ENCODE assay signal across 21 cellular contexts in the genomic region with DNA sequence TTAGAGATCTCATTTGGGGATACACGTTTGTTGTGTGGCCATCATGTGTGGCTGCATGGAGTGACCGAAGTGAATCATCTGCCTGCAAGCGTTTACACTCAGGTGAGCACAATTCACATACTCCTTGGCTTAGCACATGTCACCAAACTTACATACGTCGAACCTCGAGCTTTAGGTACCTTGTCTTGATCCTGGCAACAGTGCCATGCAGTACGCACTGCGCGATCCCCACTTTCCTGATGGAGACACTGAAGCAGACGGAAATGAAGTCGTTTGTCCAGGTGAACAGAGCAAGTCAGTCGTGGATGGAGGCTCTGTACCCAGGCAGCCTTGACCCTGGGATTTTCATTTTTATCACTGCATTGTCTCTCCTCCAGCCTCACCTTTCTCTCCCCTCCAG. TPM values are rescaled to one million over a fixed set of nuclear protein-coding genes. Genes with fewer than 3 reads are reported as not detected.
DNase-seq lines count a peak whose midpoint lies in the region; FAIRE-seq and TF ChIP-seq lines count a peak whose summit lies in the region.
"Had no signal": no experiment of that assay in that cellular context is flagged by ENCODE, and none has a peak within 500 bp of the region (broad histone marks: within the 10 kb centered on the region; RNA-seq: fewer than 3 reads in every experiment).

No MANE protein-coding gene starts in this region.

- 82 to 91% (median 89%) methylated on average over 12 of the region's 12 CpGs for WGBS in stomach, 5 donors

- H3K36me3 ChIP-seq in right atrium auricular region (no peaks in the 10 kb centered on the region), muscle layer of duodenum (ENCODE audit: control insufficient read depth in 1 of 2, insufficient read depth in 2 of 2, low read length in 2 of 2) (no peaks in the 10 kb centered on the region), stomach (no peaks in the 10 kb centered on the region), H7 (replicated peaks; ENCODE audit: control insufficient read depth, insufficient read depth, low read length) (no peaks in the 10 kb centered on the region), ascending aorta (no peaks in the 10 kb centered on the region)
- H3K36me3 ChIP-seq: MG63 had no signal

- TF ChIP-seq POLR2A in stomach (IDR thresholded peaks at IDR 0.05) (no peak), GM12892 (IDR thresholded peaks at IDR 0.05; ENCODE audit: low read depth, low read length) (no peak)

- H3K4me3 ChIP-seq in right atrium auricular region (no peak overlapping the region), muscle layer of duodenum (ENCODE audit: low read depth in 1 of 2, low read length in 2 of 2) (no peak overlapping the region), stomach (no peak overlapping the region), H7 (ENCODE audit: insufficient read depth, low read depth, low read length) (no peak overlapping the region), ascending aorta (no peak overlapping the region)
- H3K4me3 ChIP-seq: MG63, SJCRH30 had no signal

- DNase-seq in cardiac septum (ENCODE audit: low spot score) (peak; percentile 15), right atrium auricular region (ENCODE audit: low spot score) (no peak), stomach (peak; percentile 21), H7 (no peak), GM12892 (ENCODE audit: insufficient read length) (no peak), ascending aorta (ENCODE audit: low spot score in 2 of 2) (no peak)
- DNase-seq: 8988T, Calu3, DMS153, DND-41, KG1, MG63, NCI-H1105 treated with DMSO at 0.1 percent for 48 hours, NCI-H146, NCI-H1930, NCI-H2107, NCI-H524, NCI-H748 treated with DMSO at 0.1 percent for 48 hours, SJCRH30 had no signal

- intact Hi-C loops in cardiac septum (cut with DNase I) (no loop called here), stomach (cut with DNase I; ENCODE audit: low total_unique reads) (no loop called here), ascending aorta (cut with DNase I) (no loop called here)

- no peak for FAIRE-seq in GM12892 (lab: Jason Lieb, UNC)
- FAIRE-seq: H54 had no signal

- H3K27me3 ChIP-seq in right atrium auricular region (no peaks in the 10 kb centered on the region), muscle layer of duodenum (ENCODE audit: low read depth, low read length) (no peaks in the 10 kb centered on the region), stomach (no peaks in the 10 kb centered on the region), H7 (ENCODE audit: control insufficient read depth, insufficient read depth, low read length) (no peaks in the 10 kb centered on the region), ascending aorta (no peaks in the 10 kb centered on the region)
- H3K27me3 ChIP-seq: MG63, SJCRH30 had no signal

- TF ChIP-seq EP300 in stomach (IDR thresholded peaks at IDR 0.05), result no peak

- H3K27ac ChIP-seq in right atrium auricular region (no peak overlapping the region), muscle layer of duodenum (ENCODE audit: low read length) (peak overlapping the region; percentile 70), stomach (peak overlapping the region in 2 of 5 donors; percentile 63 to 84), ascending aorta (no peak overlapping the region)
- H3K27ac ChIP-seq: SJCRH30 had no signal

- no peak for TF ChIP-seq CTCF in right atrium auricular region (IDR thresholded peaks at IDR 0.05)
- no peak for TF ChIP-seq CTCF in stomach (IDR thresholded peaks at IDR 0.05)
- no peak for TF ChIP-seq CTCF in ascending aorta (IDR thresholded peaks at IDR 0.05)

- no peaks in the 10 kb centered on the region for H3K4me1 ChIP-seq in right atrium auricular region
- H3K4me1 ChIP-seq in muscle layer of duodenum (ENCODE audit: control insufficient read depth in 1 of 2, insufficient read depth in 2 of 2, low read length in 2 of 2), result peaks cover 0 to 46% of the 10 kb centered on the region in 2 donors
- H3K4me1 ChIP-seq in stomach, result peaks cover 0 to 72% (median 22%) of the 10 kb centered on the region in 4 donors
- H3K4me1 ChIP-seq in ascending aorta, result peaks cover 2 to 9% of the 10 kb centered on the region in 2 donors

- no peaks in the 10 kb centered on the region for H3K9me3 ChIP-seq in right atrium auricular region
- H3K9me3 ChIP-seq in muscle layer of duodenum (ENCODE audit: control insufficient read depth in 1 of 2, low read length in 2 of 2), result no peaks in the 10 kb centered on the region
- no peaks in the 10 kb centered on the region for H3K9me3 ChIP-seq in stomach
- no peaks in the 10 kb centered on the region for H3K9me3 ChIP-seq in ascending aorta
- H3K9me3 ChIP-seq: MG63, SJCRH30 had no signal

RNA-seq across cellular contexts. Expression of a gene that starts 32.3 kb away (rescaled TPM):
- total RNA-seq in cardiac septum (1.6 TPM), right atrium auricular region (1 to 10 TPM; 2.0 to 4.2 TPM), stomach (1 to 10 TPM in 4 of 5 donors, under 1 TPM in 1; under 0.01 to 6.6 (median 1.4) TPM), ascending aorta (16.3 TPM)
- polyA plus RNA-seq in stomach, result 1 to 10 TPM in 2 of 3 donors, under 1 TPM in 1; 0.31 to 3.0 (median 1.2) TPM
- 6.2 and 11.9 TPM in 2 replicates for total RNA-seq in H7 (2014; rRNA removed; shearing (Covaris generic))
- polyA plus RNA-seq in GM12892 (2012; ENCODE audit: missing spikeins), result 2.7 TPM

Comparison
In these comparisons a context has a peak if more than half of its experiments do, and no peak if none do; other contexts are left out.
1. DNase-seq: peak in cardiac septum (single experiment) and stomach (single experiment); none in right atrium auricular region (single experiment), H7 (single experiment), GM12892 (single experiment) and ascending aorta (0 of 2).